8 cellular contexts compared by ENCODE assay signal in the genomic region with DNA sequence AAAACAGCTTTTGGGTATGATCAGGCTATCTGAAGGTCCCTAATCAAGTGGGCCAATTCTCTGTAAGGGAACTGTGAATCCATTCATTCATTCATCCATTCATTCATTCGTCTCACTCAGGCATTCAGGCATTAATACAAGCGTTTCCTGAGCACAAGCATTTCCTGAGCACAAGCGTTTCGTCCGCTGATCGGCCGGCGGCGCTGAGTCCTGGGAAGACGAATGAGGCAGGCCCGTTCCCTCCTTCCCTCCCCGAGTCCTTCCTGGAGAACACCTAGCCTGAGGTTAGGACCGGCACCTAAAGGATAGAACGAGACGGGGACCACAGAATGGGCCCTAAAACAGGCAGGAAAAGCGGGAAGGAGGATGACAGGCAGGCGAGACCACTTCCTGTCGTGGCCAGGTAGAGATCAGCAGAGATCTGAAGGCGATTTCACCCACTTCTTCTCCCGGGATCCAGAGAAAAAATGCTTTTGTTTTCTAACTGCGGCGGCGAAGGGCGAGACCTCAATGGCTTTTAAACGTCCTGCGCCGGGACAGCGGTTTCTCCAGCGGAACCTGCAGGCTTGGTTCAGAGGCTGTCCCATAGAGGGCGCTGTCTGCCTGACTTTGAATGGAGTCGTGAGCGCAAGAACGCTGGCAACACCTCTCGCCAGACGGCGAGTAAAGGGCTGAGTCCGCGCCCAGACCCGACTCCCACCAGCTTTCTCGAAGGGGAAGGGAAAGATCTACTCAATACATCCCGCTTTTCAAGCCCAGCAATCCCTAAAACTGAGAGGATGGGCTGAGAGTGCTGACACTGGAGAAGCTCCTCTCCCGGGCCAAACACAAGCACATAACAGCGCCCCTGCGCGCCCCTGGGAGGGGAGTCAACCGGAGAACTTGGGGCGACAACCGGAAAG. TPM values are rescaled to one million over a fixed set of nuclear protein-coding genes. Genes with fewer than 3 reads are reported as not detected.
A peak's percentile ranks its signal among the peaks of the same experiment; 100 is the strongest.
DNase-seq lines count a peak whose midpoint lies in the region; ATAC-seq and TF ChIP-seq lines count a peak whose summit lies in the region.

No MANE protein-coding gene starts in this region.

- ATAC-seq in right lobe of liver (peak; percentile 86 to 95 (median 94)), HG02571 (IDR thresholded peaks at IDR 0.05; ENCODE audit: unreplicated experiment) (no peak)

- no peaks in the 10 kb centered on the region for H3K36me3 ChIP-seq in right lobe of liver

- no peak overlapping the region for H3K27ac ChIP-seq in right lobe of liver

- no peak overlapping the region for H3K4me3 ChIP-seq in right lobe of liver

- peak; percentile 85 to 94 (median 92) for TF ChIP-seq CTCF in right lobe of liver (IDR thresholded peaks at IDR 0.05)

- WGBS in right lobe of liver (ENCODE audit: insufficient coverage, low coverage, low lambda C conversion rate, missing lambda C conversion rate): 5% methylated on average over 34 of the region's 48 CpGs

- DNase-seq in D341Med (ENCODE audit: low spot score) (peak; percentile 81), H4 (ENCODE audit: low spot score) (peak; percentile 77), NCI-H226 (peak; percentile 23), dermis blood vessel endothelial cell (peak; percentile 93), right lobe of liver (peak; percentile 85 to 86 (median 86))
- DNase-seq in activated CD4-positive, alpha-beta T cell treated with anti-CD3 and anti-CD28 coated beads for 48 hours: peak; percentile 92
- DNase-seq in stimulated activated CD4-positive, alpha-beta T cell treated with anti-CD3 and anti-CD28 coated beads, Interleukin-4, amount 100 ng/mL, for 24 hours: peak; percentile 92

- H3K27me3 ChIP-seq in right lobe of liver: peaks cover 17 to 39% of the 10 kb centered on the region in 2 donors

- H3K9me3 ChIP-seq in right lobe of liver: no peaks in the 10 kb centered on the region

- TF ChIP-seq POLR2A in right lobe of liver (IDR thresholded peaks at IDR 0.05): no peak

- intact Hi-C loops in right lobe of liver (cut with DNase I): loop anchor here (5.0 to 10.0 kb wide), 3 partner anchors 252 to 424 kb away; no protein-coding TSS in a partner anchor

- peaks cover 0 to 37% (median 7%) of the 10 kb centered on the region in 4 donors for H3K4me1 ChIP-seq in right lobe of liver

RNA-seq across cellular contexts. Expression of a gene that starts 2.9 kb away (rescaled TPM):
- total RNA-seq in H4 (2014; rRNA removed; shearing (Covaris generic)): 0.45 TPM in 1 of 2 replicates, not detected in the other
- total RNA-seq in dermis blood vessel endothelial cell (not detected in 2 replicates), right lobe of liver (not detected)

RNA-seq across cellular contexts. Expression of a gene that starts 15.1 kb away (rescaled TPM):
- 0.27 TPM in 1 of 2 replicates, not detected in the other for total RNA-seq in H4 (2014; rRNA removed; shearing (Covaris generic))
- not detected in 2 replicates for total RNA-seq in dermis blood vessel endothelial cell
- not detected for total RNA-seq in right lobe of liver

RNA-seq across cellular contexts. Expression of a gene that starts 21.4 kb away (rescaled TPM):
- total RNA-seq in H4 (2014; rRNA removed; shearing (Covaris generic)): 220 and 223 TPM in 2 replicates
- 157 and 216 TPM in 2 replicates for total RNA-seq in dermis blood vessel endothelial cell
- 10 to 100 TPM; 24.1 to 50.9 (median 31.2) TPM for total RNA-seq in right lobe of liver

Comparison
In these comparisons a context has a peak if more than half of its experiments do, and no peak if none do; other contexts are left out.
1. DNase-seq: peak in every context shown above with its lines; median percentile 93 in dermis blood vessel endothelial cell; 92 in activated CD4-positive, alpha-beta T cell treated with anti-CD3 and anti-CD28 coated beads for 48 hours; 92 in stimulated activated CD4-positive, alpha-beta T cell treated with anti-CD3 and anti-CD28 coated beads, Interleukin-4, amount 100 ng/mL, for 24 hours; 86 in right lobe of liver; 81 in D341Med; 77 in H4; 23 in NCI-H226.